Comparison of ENCODE assay signal across 14 cellular contexts in genomic region chr19:18710986-18711751, GRCh38. TPM values are rescaled to one million over a fixed set of nuclear protein-coding genes. Genes with fewer than 3 reads are reported as not detected.
DNase-seq lines count a peak whose midpoint lies in the region; ATAC-seq, FAIRE-seq and TF ChIP-seq lines count a peak whose summit lies in the region.
"Had no signal": no experiment of that assay in that cellular context is flagged by ENCODE, and none has a peak within 500 bp of the region (broad histone marks: within the 10 kb centered on the region; RNA-seq: fewer than 3 reads in every experiment).

No MANE protein-coding gene starts in this region.

- peak; percentile 21 for ATAC-seq in mucosa of descending colon
- ATAC-seq in HG03280 (IDR thresholded peaks at IDR 0.05; ENCODE audit: unreplicated experiment), result no peak
- ATAC-seq: naive thymus-derived CD4-positive, alpha-beta T cell had no signal

- H3K36me3 ChIP-seq in astrocyte (ENCODE audit: insufficient read depth, low read length) (no peaks in the 10 kb centered on the region), mucosa of descending colon (ENCODE audit: low read depth) (no peaks in the 10 kb centered on the region), tibial nerve (peaks cover 0 to 6% (median 0%) of the 10 kb centered on the region in 3 donors)

- H3K4me2 ChIP-seq in astrocyte (ENCODE audit: low read length), result no peak overlapping the region

- no peak overlapping the region for H3K27ac Mint-ChIP-seq in astrocyte (ENCODE audit: unreplicated experiment)
- H3K27ac Mint-ChIP-seq: naive thymus-derived CD4-positive, alpha-beta T cell; T-helper 1 cell treated with Interleukin-12 subunit alpha and Interleukin-12 subunit beta and Interleukin-4 antibody, amounts not matched to agents 30 μg/mL and 1 μg/mL, for 36 hours had no signal

- TF ChIP-seq POLR2A in tibial nerve (IDR thresholded peaks at IDR 0.05), result no peak

- no peak for FAIRE-seq in astrocyte (lab: Jason Lieb, UNC)

- H3K79me2 ChIP-seq in astrocyte (ENCODE audit: insufficient read depth, low read length), result peaks cover 14% of the 10 kb centered on the region

- H3K9me3 Mint-ChIP-seq in astrocyte (ENCODE audit: unreplicated experiment), result no peaks in the 10 kb centered on the region
- H3K9me3 Mint-ChIP-seq: naive thymus-derived CD4-positive, alpha-beta T cell; T-helper 1 cell treated with Interleukin-12 subunit alpha and Interleukin-12 subunit beta and Interleukin-4 antibody, amounts not matched to agents 30 μg/mL and 1 μg/mL, for 36 hours had no signal

- peaks cover 2% of the 10 kb centered on the region for H3K36me3 Mint-ChIP-seq in astrocyte (ENCODE audit: low read depth, unreplicated experiment)
- H3K36me3 Mint-ChIP-seq: naive thymus-derived CD4-positive, alpha-beta T cell had no signal

- WGBS in tibial nerve, 2 donors, result 46 to 55% methylated on average over 26 to 28 of the region's 28 CpGs

- H3K27me3 Mint-ChIP-seq in astrocyte (ENCODE audit: low read depth, unreplicated experiment), result no peaks in the 10 kb centered on the region

- H3K9ac ChIP-seq in astrocyte (ENCODE audit: low read length), result no peak overlapping the region

- no peak overlapping the region for H3K4me3 Mint-ChIP-seq in astrocyte (ENCODE audit: unreplicated experiment)
- H3K4me3 Mint-ChIP-seq: naive thymus-derived CD4-positive, alpha-beta T cell; T-helper 1 cell treated with Interleukin-12 subunit alpha and Interleukin-12 subunit beta and Interleukin-4 antibody, amounts not matched to agents 30 μg/mL and 1 μg/mL, for 36 hours had no signal

- peaks cover 4% of the 10 kb centered on the region for H3K4me1 Mint-ChIP-seq in astrocyte (ENCODE audit: low read depth, unreplicated experiment)

- peaks cover 91% of the 10 kb centered on the region for H4K20me1 ChIP-seq in astrocyte (ENCODE audit: insufficient read depth, low read length)

- TF ChIP-seq CTCF in astrocyte (IDR thresholded peaks at IDR 0.05; ENCODE audit: insufficient read depth, low read depth, low read length) (no peak), mucosa of descending colon (IDR thresholded peaks at IDR 0.05) (no peak), tibial nerve (IDR thresholded peaks at IDR 0.05) (no peak)

- intact Hi-C loops in mucosa of descending colon (cut with DNase I, micrococcal nuclease), result no loop called here
- intact Hi-C loops in posterior cingulate gyrus (cut with DNase I), result no loop called here

- H3K27ac ChIP-seq in astrocyte (ENCODE audit: low read depth, low read length), result no peak overlapping the region
- H3K27ac ChIP-seq in tibial nerve, result peak overlapping the region in 1 of 4 donors; percentile 72
- H3K27ac ChIP-seq: WERI-Rb-1 had no signal

- H3K27me3 ChIP-seq in astrocyte (ENCODE audit: insufficient read depth, low read length) (no peaks in the 10 kb centered on the region), tibial nerve (no peaks in the 10 kb centered on the region)

- H3K4me3 ChIP-seq in astrocyte (ENCODE audit: insufficient read depth, low read depth, low read length), result no peak overlapping the region
- no peak overlapping the region for H3K4me3 ChIP-seq in mucosa of descending colon
- no peak overlapping the region for H3K4me3 ChIP-seq in tibial nerve

- H3K4me1 ChIP-seq in astrocyte (ENCODE audit: insufficient read depth, low read length) (no peaks in the 10 kb centered on the region), mucosa of descending colon (ENCODE audit: low read depth) (no peaks in the 10 kb centered on the region), tibial nerve (peaks cover 0 to 45% (median 4%) of the 10 kb centered on the region in 4 donors)

- DNase-seq in astrocyte (ENCODE audit: low read depth) (peak; percentile 29), fibroblast of the conjunctiva (ENCODE audit: low read depth) (peak; percentile 43), mucosa of descending colon (no peak), tibial nerve (ENCODE audit: low spot score in 2 of 2) (peak; percentile 32 to 38), iPS-NIHi7 (ENCODE audit: extremely low spot score) (no peak), posterior cingulate gyrus (no peak)
- DNase-seq: activated gamma-delta T cell; C1 segment of cervical spinal cord; DMS153; naive thymus-derived CD4-positive, alpha-beta T cell; NCI-H226; WERI-Rb-1 had no signal

- peak in 1 of 2 donors; percentile 16 for TF ChIP-seq EP300 in tibial nerve (IDR thresholded peaks at IDR 0.05)

- no peak overlapping the region for H2AFZ ChIP-seq in astrocyte (ENCODE audit: low read depth, low read length)

- H3K9me3 ChIP-seq in astrocyte (ENCODE audit: insufficient read depth, low read depth, low read length) (no peaks in the 10 kb centered on the region), mucosa of descending colon (no peaks in the 10 kb centered on the region), tibial nerve (no peaks in the 10 kb centered on the region)

RNA-seq across cellular contexts. Expression of gene CRTC1, which starts 27.7 kb away (rescaled TPM):
- total RNA-seq in astrocyte (8.4 and 8.8 TPM in 2 replicates), mucosa of descending colon (10 to 100 TPM; 11.5 to 15.1 (median 12.5) TPM), tibial nerve (1 to 10 TPM; 4.0 to 7.8 (median 6.7) TPM)

Comparison
In these comparisons a context has a peak if more than half of its experiments do, and no peak if none do; other contexts are left out.
1. DNase-seq: peak in astrocyte (single experiment), fibroblast of the conjunctiva (single experiment) and tibial nerve (2 of 2); none in mucosa of descending colon (0 of 3), iPS-NIHi7 (single experiment) and posterior cingulate gyrus (0 of 10).